In genomic region chr3:157294953-157295352, GRCh38 we compare ENCODE assay signal across 1 cellular context.
TF ChIP-seq lines count a peak whose summit lies in the region.

No MANE protein-coding gene starts in this region.

TF ChIP-seq in GM23338, 12 proteins besides CTCF, POLR2A, EP300 and RAD21 (continued from another document):
- TF ChIP-seq REST (IDR thresholded peaks at IDR 0.05; ENCODE audit: unreplicated experiment) (no peak), EZH2phosphoT487 (IDR thresholded peaks at IDR 0.05; ENCODE audit: unreplicated experiment) (no peak), ZNF114 (CRISPR knock-in tag; IDR thresholded peaks at IDR 0.05) (no peak), ZNF462 (CRISPR knock-in tag; IDR thresholded peaks at IDR 0.05) (no peak)
